Comparison of ENCODE assay signal across 18 cellular contexts in the genomic region with DNA sequence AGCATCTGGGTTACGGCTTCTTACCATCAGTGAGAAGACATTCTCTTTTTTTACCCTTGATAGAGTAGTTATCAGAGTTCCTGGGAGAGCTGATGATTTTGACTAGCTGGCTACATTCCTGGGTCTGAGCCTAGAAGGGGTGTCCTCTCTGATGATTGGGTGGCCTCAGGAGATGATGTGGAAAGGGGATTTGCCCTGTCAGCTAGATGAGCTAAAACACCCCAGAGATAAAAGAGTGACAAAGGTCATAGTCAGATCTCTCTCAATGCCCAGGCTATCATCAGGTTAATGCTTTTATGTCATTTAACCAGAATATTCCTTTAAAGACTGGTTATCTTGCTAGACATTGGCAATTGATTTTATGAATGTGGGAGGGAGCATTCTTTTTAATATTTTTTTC.
"Had no signal": no experiment of that assay in that cellular context is flagged by ENCODE, and none has a peak within 500 bp of the region (broad histone marks: within the 10 kb centered on the region; RNA-seq: fewer than 3 reads in every experiment).

No MANE protein-coding gene starts in this region.

- DNase-seq: effector CD4-positive, alpha-beta T cell; effector memory CD4-positive, alpha-beta T cell; foreskin keratinocyte; heart left ventricle; hypothalamus; left cardiac atrium; left lung; left ventricle myocardium superior; lower lobe of right lung; mesenchymal stem cell; mucosa of descending colon; naive B cell had no signal

- H3K4me3 ChIP-seq: coronary artery, esophagus muscularis mucosa, gastroesophageal sphincter, heart left ventricle, hepatocyte, left lung, lower lobe of right lung, mucosa of descending colon had no signal

- H3K36me3 Mint-ChIP-seq: mesothelial cell of epicardium, naive B cell had no signal

- H3K27ac Mint-ChIP-seq: dendritic cell treated with granulocyte-macrophage colony-stimulating factor and Interleukin-4, amounts not matched to agents 40 ng/mL and 50 ng/mL, for 4 days; mesothelial cell of epicardium had no signal

- ATAC-seq: foreskin keratinocyte, gastroesophageal sphincter, heart left ventricle, left cardiac atrium, left lung, left ventricle myocardium superior, lower lobe of right lung, mucosa of descending colon had no signal

- H3K4me1 ChIP-seq: foreskin keratinocyte, gastroesophageal sphincter, heart left ventricle, left lung, lower lobe of right lung had no signal

- H3K9me3 Mint-ChIP-seq: dendritic cell treated with granulocyte-macrophage colony-stimulating factor and Interleukin-4, amounts not matched to agents 40 ng/mL and 50 ng/mL, for 4 days; mesothelial cell of epicardium had no signal

- H3K27ac ChIP-seq: coronary artery, esophagus muscularis mucosa, foreskin keratinocyte, gastroesophageal sphincter, heart left ventricle, hepatocyte, left lung, lower lobe of right lung had no signal

- H3K36me3 ChIP-seq: esophagus muscularis mucosa, gastroesophageal sphincter, heart left ventricle, left lung, lower lobe of right lung had no signal

- H3K9me3 ChIP-seq: esophagus muscularis mucosa, gastroesophageal sphincter, heart left ventricle, left lung, lower lobe of right lung, mucosa of descending colon had no signal

- H3K4me3 Mint-ChIP-seq: dendritic cell treated with granulocyte-macrophage colony-stimulating factor and Interleukin-4, amounts not matched to agents 40 ng/mL and 50 ng/mL, for 4 days; mesothelial cell of epicardium; naive B cell had no signal

- H3K79me2 ChIP-seq: hepatocyte had no signal

- H2AFZ ChIP-seq: hepatocyte had no signal

- H3K27me3 ChIP-seq: esophagus muscularis mucosa, foreskin keratinocyte, gastroesophageal sphincter, heart left ventricle, hepatocyte, left lung had no signal

- H3K4me2 ChIP-seq: hepatocyte had no signal

- H3K4me1 Mint-ChIP-seq: naive B cell had no signal
